ENCODE assay signal across 11 cellular contexts in genomic region chr7:22193361-22194016, GRCh38.
A peak's percentile ranks its signal among the peaks of the same experiment; 100 is the strongest.
DNase-seq lines count a peak whose midpoint lies in the region; ATAC-seq and TF ChIP-seq lines count a peak whose summit lies in the region.
"Had no signal": no experiment of that assay in that cellular context is flagged by ENCODE, and none has a peak within 500 bp of the region (broad histone marks: within the 10 kb centered on the region; RNA-seq: fewer than 3 reads in every experiment).

No MANE protein-coding gene starts in this region.

- peak overlapping the region; percentile 67 for H3K4me3 ChIP-seq in WERI-Rb-1 (ENCODE audit: low read depth, low read length)
- H3K4me3 ChIP-seq in heart right ventricle = peak overlapping the region in 6 of 10 donors; percentile 9 to 29 (median 21)
- peak overlapping the region; percentile 64 for H3K4me3 ChIP-seq in osteoblast (ENCODE audit: insufficient read depth, low read length)

- peak overlapping the region; percentile 78 for H3K4me2 ChIP-seq in osteoblast (ENCODE audit: insufficient read depth, low read length)

- peaks cover 22% of the 10 kb centered on the region for H3K36me3 ChIP-seq in WERI-Rb-1
- H3K36me3 ChIP-seq in heart right ventricle = peaks cover 0 to 97% (median 0%) of the 10 kb centered on the region in 9 donors
- no peaks in the 10 kb centered on the region for H3K36me3 ChIP-seq in osteoblast (ENCODE audit: insufficient read depth, low read length)

- WGBS in heart right ventricle, 2 donors = 23 to 45% methylated on average over 24 of the region's 24 CpGs

- peaks cover 0 to 26% (median 8%) of the 10 kb centered on the region in 9 donors for H3K4me1 ChIP-seq in heart right ventricle
- H3K4me1 ChIP-seq in osteoblast (ENCODE audit: insufficient read depth, low read length) = no peaks in the 10 kb centered on the region

- ATAC-seq in heart right ventricle (peak; percentile 58 to 87 (median 68)), HG02623 (IDR thresholded peaks at IDR 0.05; ENCODE audit: unreplicated experiment) (no peak)

- TF ChIP-seq CTCF in WERI-Rb-1 (IDR thresholded peaks at IDR 0.05; ENCODE audit: low read depth, low read length) = no peak
- TF ChIP-seq CTCF in heart right ventricle (IDR thresholded peaks at IDR 0.05) = no peak
- no peak for TF ChIP-seq CTCF in osteoblast (IDR thresholded peaks at IDR 0.05; ENCODE audit: extremely low read depth, low read depth, low read length)

- H3K9me3 ChIP-seq in WERI-Rb-1 (ENCODE audit: severe bottlenecking) (no peaks in the 10 kb centered on the region), heart right ventricle (no peaks in the 10 kb centered on the region), osteoblast (ENCODE audit: low read depth, low read length) (no peaks in the 10 kb centered on the region)

- no peaks in the 10 kb centered on the region for H3K79me2 ChIP-seq in osteoblast (ENCODE audit: insufficient read depth, low read length)

- intact Hi-C loops in heart right ventricle (cut with DNase I) = no loop called here

- H3K27me3 ChIP-seq in WERI-Rb-1 (ENCODE audit: insufficient read depth, low read depth, severe bottlenecking) = no peaks in the 10 kb centered on the region
- peaks cover 0 to 5% (median 0%) of the 10 kb centered on the region in 7 donors for H3K27me3 ChIP-seq in heart right ventricle
- H3K27me3 ChIP-seq in osteoblast (ENCODE audit: insufficient read depth, low read length) = no peaks in the 10 kb centered on the region

- H3K27ac ChIP-seq in WERI-Rb-1 (peak overlapping the region; percentile 73), heart right ventricle (peak overlapping the region in 1 of 10 donors; percentile 13), osteoblast (ENCODE audit: low read depth, low read length) (no peak overlapping the region)

- peak overlapping the region; percentile 78 for H2AFZ ChIP-seq in osteoblast (ENCODE audit: low read length)

- no peaks in the 10 kb centered on the region for H4K20me1 ChIP-seq in osteoblast (ENCODE audit: insufficient read depth, low read length)

- DNase-seq in C1 segment of cervical spinal cord (lab: John Stamatoyannopoulos, UW) = peak in 13 of 14 donors; percentile 18 to 85 (median 53)
- peak; percentile 76 for DNase-seq in WERI-Rb-1
- DNase-seq in heart right ventricle = peak in 1 of 2 donors; percentile 15
- no peak for DNase-seq in osteoblast (ENCODE audit: insufficient read length, low spot score, missing footprints)
- DNase-seq in activated effector memory CD4-positive, alpha-beta T cell treated with Interleukin-2 at 50 U/mL for 16 hours = no peak
- no peak for DNase-seq in activated CD4-positive, alpha-beta T cell treated with anti-CD3 and anti-CD28 coated beads for 1 hour
- no peak for DNase-seq in NK-92 (lab: John Stamatoyannopoulos, UW; ENCODE audit: unreplicated experiment)
- DNase-seq: activated naive CD8-positive, alpha-beta T cell treated with anti-CD3 and anti-CD28 coated beads, Interleukin-2, amount 10 ng/mL, durations not matched to agents 7 days and 5 days; CD4-positive, alpha-beta memory T cell; HCEC 1CT had no signal

Comparison
In these comparisons a context has a peak if more than half of its experiments do, and no peak if none do; other contexts are left out.
1. DNase-seq: peak in C1 segment of cervical spinal cord (13 of 14) and WERI-Rb-1 (single experiment); none in osteoblast (single experiment), activated effector memory CD4-positive, alpha-beta T cell treated with Interleukin-2 at 50 U/mL for 16 hours (single experiment), activated CD4-positive, alpha-beta T cell treated with anti-CD3 and anti-CD28 coated beads for 1 hour (single experiment) and NK-92 (single experiment).
2. Peak in every context shown above with its lines, with median percentiles within 50 percentile points of each other: H3K4me3 ChIP-seq.